In genomic region chr5:37133939-37134338, GRCh38 we compare ENCODE assay signal across 21 cellular contexts.
DNase-seq lines count a peak whose midpoint lies in the region; ATAC-seq and TF ChIP-seq lines count a peak whose summit lies in the region.
"Had no signal": no experiment of that assay in that cellular context is flagged by ENCODE, and none has a peak within 500 bp of the region (broad histone marks: within the 10 kb centered on the region; RNA-seq: fewer than 3 reads in every experiment).

No MANE protein-coding gene starts in this region.

- H3K4me3 Mint-ChIP-seq in activated naive CD8-positive, alpha-beta T cell treated with anti-CD3 and anti-CD28 coated beads, Interleukin-2, amount 50 U/mL, for 24 hours, result no peak overlapping the region
- H3K4me3 Mint-ChIP-seq: activated CD4-positive, alpha-beta memory T cell treated with anti-CD3 and anti-CD28 coated beads for 36 hours; activated naive CD8-positive, alpha-beta T cell treated with anti-CD3 and anti-CD28 coated beads, Interleukin-2, amount 10 ng/mL, durations not matched to agents 7 days and 5 days; activated T-cell treated with anti-CD3 and anti-CD28 coated beads, Interleukin-2, amount 50 U/mL, for 72 hours had no signal

- peaks cover 23% of the 10 kb centered on the region for H3K9me3 Mint-ChIP-seq in activated naive CD8-positive, alpha-beta T cell treated with anti-CD3 and anti-CD28 coated beads, Interleukin-2, amount 50 U/mL, for 24 hours

- no peaks in the 10 kb centered on the region for H3K4me1 Mint-ChIP-seq in activated naive CD8-positive, alpha-beta T cell treated with anti-CD3 and anti-CD28 coated beads, Interleukin-2, amount 50 U/mL, for 24 hours
- H3K4me1 Mint-ChIP-seq: activated naive CD8-positive, alpha-beta T cell treated with anti-CD3 and anti-CD28 coated beads, Interleukin-2, amount 10 ng/mL, durations not matched to agents 7 days and 5 days had no signal

- peak; percentile 20 for DNase-seq in AG20443 (ENCODE audit: low spot score)
- DNase-seq in LHCN-M2 (ENCODE audit: low read depth), result peak; percentile 35
- peak; percentile 77 for DNase-seq in choroid plexus epithelial cell (ENCODE audit: low read depth)
- DNase-seq in kidney tubule cell (ENCODE audit: low spot score), result peak; percentile 68
- no peak for DNase-seq in stimulated activated CD4-positive, alpha-beta T cell treated with anti-CD3 and anti-CD28 coated beads, Interleukin-4, amount 100 ng/mL, for 24 hours
- DNase-seq in NCI-H2227 (lab: John Stamatoyannopoulos, UW; ENCODE audit: unreplicated experiment), result no peak
- DNase-seq in activated naive CD8-positive, alpha-beta T cell treated with anti-CD3 and anti-CD28 coated beads, Interleukin-2, amount 50 U/mL, for 24 hours, result no peak
- no peak for DNase-seq in RPMI8226
- DNase-seq: activated CD4-positive, alpha-beta memory T cell treated with anti-CD3 and anti-CD28 coated beads for 36 hours; activated naive CD8-positive, alpha-beta T cell treated with anti-CD3 and anti-CD28 coated beads, Interleukin-2, amount 10 ng/mL, durations not matched to agents 7 days and 5 days; activated T-cell treated with anti-CD3 and anti-CD28 coated beads, Interleukin-2, amount 50 U/mL, for 72 hours; Caco-2; heart left ventricle; islet precursor cell; NCI-H2081 treated with DMSO at 0.1 percent for 48 hours; NCI-H774; right lobe of liver; stimulated activated CD4-positive, alpha-beta T cell treated with anti-CD3 and anti-CD28 coated beads, Interleukin-1b, Interleukin-23, amount 100 ng/mL, for 48 hours; SW 1271 had no signal

- ATAC-seq in activated naive CD8-positive, alpha-beta T cell treated with anti-CD3 and anti-CD28 coated beads, Interleukin-2, amount 50 U/mL, for 24 hours, result no peak
- ATAC-seq: activated T-cell treated with anti-CD3 and anti-CD28 coated beads, Interleukin-2, amount 50 U/mL, for 72 hours; HCT116; heart left ventricle; HepG2 had no signal

- no peak for TF ChIP-seq CTCF in choroid plexus epithelial cell (conservative IDR thresholded peaks at IDR 0.05; ENCODE audit: low read depth, low read length)

- H3K27ac Mint-ChIP-seq in activated naive CD8-positive, alpha-beta T cell treated with anti-CD3 and anti-CD28 coated beads, Interleukin-2, amount 50 U/mL, for 24 hours, result no peak overlapping the region
- H3K27ac Mint-ChIP-seq: activated CD4-positive, alpha-beta memory T cell treated with anti-CD3 and anti-CD28 coated beads for 36 hours; activated naive CD8-positive, alpha-beta T cell treated with anti-CD3 and anti-CD28 coated beads, Interleukin-2, amount 10 ng/mL, durations not matched to agents 7 days and 5 days; activated T-cell treated with anti-CD3 and anti-CD28 coated beads, Interleukin-2, amount 50 U/mL, for 72 hours had no signal

- H3K27me3 Mint-ChIP-seq in activated naive CD8-positive, alpha-beta T cell treated with anti-CD3 and anti-CD28 coated beads, Interleukin-2, amount 50 U/mL, for 24 hours, result no peaks in the 10 kb centered on the region
- H3K27me3 Mint-ChIP-seq: activated CD4-positive, alpha-beta memory T cell treated with anti-CD3 and anti-CD28 coated beads for 36 hours; activated naive CD8-positive, alpha-beta T cell treated with anti-CD3 and anti-CD28 coated beads, Interleukin-2, amount 10 ng/mL, durations not matched to agents 7 days and 5 days had no signal

- peaks cover 47% of the 10 kb centered on the region for H3K36me3 Mint-ChIP-seq in activated naive CD8-positive, alpha-beta T cell treated with anti-CD3 and anti-CD28 coated beads, Interleukin-2, amount 50 U/mL, for 24 hours (ENCODE audit: low read depth)

- no peak overlapping the region for H3K4me3 ChIP-seq in choroid plexus epithelial cell (ENCODE audit: low read depth, low read length)
- H3K4me3 ChIP-seq: heart left ventricle, right lobe of liver had no signal

Comparison
In these comparisons a context has a peak if more than half of its experiments do, and no peak if none do; other contexts are left out.
1. DNase-seq: peak in AG20443 (single experiment), LHCN-M2 (single experiment), choroid plexus epithelial cell (single experiment) and kidney tubule cell (single experiment); none in stimulated activated CD4-positive, alpha-beta T cell treated with anti-CD3 and anti-CD28 coated beads, Interleukin-4, amount 100 ng/mL, for 24 hours (single experiment), NCI-H2227 (single experiment), activated naive CD8-positive, alpha-beta T cell treated with anti-CD3 and anti-CD28 coated beads, Interleukin-2, amount 50 U/mL, for 24 hours (single experiment) and RPMI8226 (single experiment).